Comparison of ENCODE assay signal across 8 cellular contexts in the genomic region with DNA sequence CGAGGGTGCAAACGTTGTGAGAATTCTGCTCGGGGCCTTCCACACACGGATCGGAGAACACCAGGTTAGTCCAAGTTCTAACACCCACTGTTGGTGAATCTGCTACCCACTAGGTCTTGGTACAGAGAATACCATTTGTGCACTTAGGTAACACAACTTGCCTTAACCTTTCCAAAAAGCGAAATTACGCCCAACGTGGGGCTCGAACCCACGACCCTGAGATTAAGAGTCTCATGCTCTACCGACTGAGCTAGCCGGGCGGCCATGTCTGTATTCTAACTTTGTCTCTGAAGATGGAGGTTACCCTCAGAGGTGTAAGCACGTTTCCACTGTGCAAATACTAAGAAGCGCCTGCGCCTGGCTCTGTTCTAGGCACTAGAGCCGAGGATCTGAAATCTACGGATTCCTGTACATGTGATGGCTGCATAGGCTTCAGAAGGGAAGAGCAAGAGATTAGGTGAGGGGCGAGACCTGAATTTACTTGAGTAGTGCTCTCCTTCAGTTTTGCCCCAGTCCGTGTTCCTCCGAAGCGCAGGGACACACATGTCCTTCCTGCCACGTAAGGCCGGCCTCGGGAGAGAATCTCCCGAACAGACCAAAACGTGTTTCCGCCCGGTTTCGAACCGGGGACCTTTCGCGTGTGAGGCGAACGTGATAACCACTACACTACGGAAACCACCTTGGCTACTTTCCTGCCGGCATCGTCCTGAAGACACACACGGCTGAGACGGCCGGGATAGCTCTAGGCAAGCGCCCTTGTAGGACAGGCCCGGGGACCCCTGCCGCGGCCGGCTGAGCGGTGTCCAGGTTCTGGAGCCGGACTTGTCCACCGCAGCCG. TPM values are rescaled to one million over a fixed set of nuclear protein-coding genes. Genes with fewer than 3 reads are reported as not detected.
A peak's percentile ranks its signal among the peaks of the same experiment; 100 is the strongest.
DNase-seq lines count a peak whose midpoint lies in the region; ATAC-seq lines count a peak whose summit lies in the region.

No MANE protein-coding gene starts in this region.

- ATAC-seq in GM19023 (IDR thresholded peaks at IDR 0.05; ENCODE audit: unreplicated experiment): peak; percentile 30
- ATAC-seq in HG03378 (IDR thresholded peaks at IDR 0.05; ENCODE audit: unreplicated experiment): peak; percentile 32
- no peak for ATAC-seq in GM21786 (IDR thresholded peaks at IDR 0.05; ENCODE audit: unreplicated experiment)

- peak; percentile 99 for DNase-seq in activated CD4-positive, CD25-positive, alpha-beta regulatory T cell treated with anti-CD3 and anti-CD28 coated beads, Interleukin-2, amount 50 U/mL, for 72 hours
- DNase-seq in dermis blood vessel endothelial cell (peak; percentile 94), medulla oblongata (ENCODE audit: extremely low spot score) (peak; percentile 94), SW 1271 (lab: John Stamatoyannopoulos, UW) (no peak)
- DNase-seq in stimulated activated CD8-positive, alpha-beta memory T cell treated with anti-CD3 and anti-CD28 coated beads, Interleukin-12 subunit alpha, Interleukin-12 subunit beta, amount 100 ng/mL, for 24 hours (ENCODE audit: extremely low read depth): peak; percentile 88

RNA-seq across cellular contexts. Expression of a gene that starts 1.1 kb away (rescaled TPM):
- 9.0 and 9.2 TPM in 2 replicates for total RNA-seq in dermis blood vessel endothelial cell

RNA-seq across cellular contexts. Expression of a gene that starts 17.0 kb away (rescaled TPM):
- total RNA-seq in dermis blood vessel endothelial cell: 2.7 and 5.2 TPM in 2 replicates

RNA-seq across cellular contexts. Expression of a gene that starts 21.7 kb away (rescaled TPM):
- 4,132 and 4,370 TPM in 2 replicates for total RNA-seq in dermis blood vessel endothelial cell

RNA-seq across cellular contexts. Expression of a gene that starts 38.9 kb away (rescaled TPM):
- total RNA-seq in dermis blood vessel endothelial cell: 6.3 and 8.8 TPM in 2 replicates

Comparison
In these comparisons a context has a peak if more than half of its experiments do, and no peak if none do; other contexts are left out.
1. DNase-seq: peak in activated CD4-positive, CD25-positive, alpha-beta regulatory T cell treated with anti-CD3 and anti-CD28 coated beads, Interleukin-2, amount 50 U/mL, for 72 hours (single experiment), dermis blood vessel endothelial cell (single experiment), medulla oblongata (single experiment) and stimulated activated CD8-positive, alpha-beta memory T cell treated with anti-CD3 and anti-CD28 coated beads, Interleukin-12 subunit alpha, Interleukin-12 subunit beta, amount 100 ng/mL, for 24 hours (single experiment); none in SW 1271 (0 of 2).